11 cellular contexts compared by ENCODE assay signal in the genomic region with DNA sequence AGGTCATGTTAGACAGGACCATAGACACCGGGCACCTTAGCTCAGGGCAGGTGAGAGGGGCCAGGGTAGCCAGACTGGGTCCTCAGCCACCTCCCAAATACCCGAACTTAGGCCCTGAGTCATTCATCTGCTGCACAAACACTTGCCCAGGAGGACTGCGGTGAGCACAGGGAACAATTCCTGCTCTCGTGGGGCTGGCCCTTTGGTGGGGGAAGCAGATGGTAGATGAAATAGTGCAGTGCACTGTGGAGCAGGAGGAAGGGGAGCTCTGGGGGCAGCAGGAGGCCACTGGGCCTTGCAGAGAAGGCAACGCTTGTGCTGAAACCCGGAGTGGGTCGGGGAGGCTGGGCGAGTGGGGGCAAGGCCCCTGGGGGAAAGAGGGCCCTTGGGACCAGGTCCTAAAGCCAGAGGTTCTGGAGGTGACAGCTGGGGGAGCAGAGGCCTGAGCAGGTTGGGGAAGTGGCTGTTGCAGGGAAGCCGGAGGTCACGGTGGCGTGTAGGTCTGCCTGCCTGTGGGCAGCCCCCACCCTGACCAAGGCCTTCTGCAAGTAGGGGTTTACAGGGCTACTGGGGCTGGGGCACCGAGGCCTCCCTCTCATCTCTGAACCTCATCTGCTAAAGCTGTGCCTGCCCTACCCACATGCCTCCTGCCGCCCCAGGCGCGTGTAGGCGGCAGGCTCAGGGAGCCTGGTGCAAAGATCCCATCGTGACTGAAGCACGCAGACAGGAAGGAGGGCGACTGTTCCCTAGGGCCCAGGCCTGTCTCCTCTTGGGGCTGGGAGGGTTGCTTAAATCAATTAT.
DNase-seq lines count a peak whose midpoint lies in the region; ATAC-seq and TF ChIP-seq lines count a peak whose summit lies in the region.
"Had no signal": no experiment of that assay in that cellular context is flagged by ENCODE, and none has a peak within 500 bp of the region (broad histone marks: within the 10 kb centered on the region; RNA-seq: fewer than 3 reads in every experiment).

No MANE protein-coding gene starts in this region.

- H3K9me3 ChIP-seq in parathyroid adenoma (ENCODE audit: control insufficient read depth, low read length), result no peaks in the 10 kb centered on the region
- H3K9me3 ChIP-seq: upper lobe of left lung had no signal

- H3K36me3 ChIP-seq in parathyroid adenoma (ENCODE audit: control insufficient read depth, insufficient read depth, low read length), result no peaks in the 10 kb centered on the region
- H3K36me3 ChIP-seq: upper lobe of left lung had no signal

- H3K4me3 ChIP-seq in HL-60 (replicated peaks; ENCODE audit: insufficient read depth, low read length) (no peak overlapping the region), parathyroid adenoma (ENCODE audit: low read depth, low read length) (no peak overlapping the region)
- H3K4me3 ChIP-seq: upper lobe of left lung had no signal

- DNase-seq in DMS 273 (lab: John Stamatoyannopoulos, UW; ENCODE audit: unreplicated experiment) (peak; percentile 33), DMS 273 treated with DMSO at 0.1 percent for 48 hours (lab: John Stamatoyannopoulos, UW) (no peak), HL-60 (ENCODE audit: low read depth in 1 of 2, low spot score in 1 of 2) (peak in 1 of 2 experiments; percentile 50), caudate nucleus (lab: John Stamatoyannopoulos, UW) (peak in 33 of 61 donors; percentile 21 to 83 (median 50)), foreskin melanocyte (no peak)
- DNase-seq: NCI-H1417 treated with DMSO at 0.1 percent for 48 hours had no signal

- H2AFZ ChIP-seq in parathyroid adenoma, result peak overlapping the region; percentile 25

- no peak overlapping the region for H3K9ac ChIP-seq in parathyroid adenoma

- H3K27ac ChIP-seq in HL-60 (replicated peaks) (peak overlapping the region; percentile 35), caudate nucleus (ENCODE audit: low read depth, low read length) (peak overlapping the region; percentile 58), parathyroid adenoma (peak overlapping the region; percentile 66)
- H3K27ac ChIP-seq: 22Rv1, upper lobe of left lung had no signal

- TF ChIP-seq CTCF in HL-60 (IDR thresholded peaks at IDR 0.05; ENCODE audit: insufficient read depth, low read length) (no peak), parathyroid adenoma (IDR thresholded peaks at IDR 0.05) (no peak)

- peaks cover 42% of the 10 kb centered on the region for H3K4me1 ChIP-seq in parathyroid adenoma
- H3K4me1 ChIP-seq: upper lobe of left lung had no signal

- ATAC-seq in HG02610 (IDR thresholded peaks at IDR 0.05; ENCODE audit: unreplicated experiment) (no peak), GM19324 (IDR thresholded peaks at IDR 0.05; ENCODE audit: low FRiP score, unreplicated experiment) (no peak)

- H3K27me3 ChIP-seq in HL-60 (ENCODE audit: insufficient read depth, poor library complexity, severe bottlenecking) (no peaks in the 10 kb centered on the region), parathyroid adenoma (ENCODE audit: control insufficient read depth, insufficient read depth, low read length) (no peaks in the 10 kb centered on the region)
- H3K27me3 ChIP-seq: upper lobe of left lung had no signal

- H3K79me2 ChIP-seq in parathyroid adenoma, result peaks cover 2% of the 10 kb centered on the region

- H3K4me2 ChIP-seq in parathyroid adenoma (ENCODE audit: low read length), result no peak overlapping the region

Comparison
In these comparisons a context has a peak if more than half of its experiments do, and no peak if none do; other contexts are left out.
1. DNase-seq: peak in DMS 273 (single experiment) and caudate nucleus (33 of 61); none in DMS 273 treated with DMSO at 0.1 percent for 48 hours (single experiment) and foreskin melanocyte (single experiment).
2. Peak in every context shown above with its lines, with median percentiles within 50 percentile points of each other: H3K27ac ChIP-seq.